Comparison of ENCODE assay signal across 10 cellular contexts in the genomic region with DNA sequence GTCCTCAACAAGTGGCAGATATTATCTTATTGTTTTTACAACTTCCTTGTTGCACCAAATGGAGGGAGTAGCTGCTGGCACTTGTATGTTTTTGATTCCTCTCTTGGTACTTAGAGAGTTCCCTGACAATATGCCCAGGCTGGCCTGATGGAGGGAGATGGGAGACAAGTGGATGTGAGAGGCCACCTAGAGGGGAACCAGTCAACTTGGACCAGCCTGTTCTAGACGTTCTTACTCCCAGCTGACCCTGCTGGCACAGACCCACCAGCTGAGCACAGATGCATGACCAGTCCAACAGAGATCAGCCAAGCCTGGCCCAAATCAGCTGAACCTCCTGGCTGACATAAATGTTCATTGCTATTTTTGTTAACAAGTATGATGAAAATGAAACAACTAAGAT.
DNase-seq lines count a peak whose midpoint lies in the region; ATAC-seq, FAIRE-seq and TF ChIP-seq lines count a peak whose summit lies in the region.
"Had no signal": no experiment of that assay in that cellular context is flagged by ENCODE, and none has a peak within 500 bp of the region (broad histone marks: within the 10 kb centered on the region; RNA-seq: fewer than 3 reads in every experiment).

No MANE protein-coding gene starts in this region.

- H3K27ac ChIP-seq in K562 (ENCODE audit: extremely low read depth, low read depth, low read length) (no peak overlapping the region), Karpas-422 (ENCODE audit: low read length) (no peak overlapping the region)

- no peak overlapping the region for H3K4me2 ChIP-seq in K562 (ENCODE audit: insufficient read depth, low read length)
- no peak overlapping the region for H3K4me2 ChIP-seq in Karpas-422 (ENCODE audit: low read depth, low read length, poor library complexity, severe bottlenecking)

- H3K4me1 ChIP-seq in K562 (replicated peaks in 1 of 2; ENCODE audit: control insufficient read depth in 2 of 2, insufficient read depth in 2 of 2, low read length in 2 of 2) (no peaks in the 10 kb centered on the region), Karpas-422 (ENCODE audit: low read length) (no peaks in the 10 kb centered on the region)

- no peak overlapping the region for H3K27ac Mint-ChIP-seq in activated naive CD8-positive, alpha-beta T cell treated with anti-CD3 and anti-CD28 coated beads, Interleukin-2, amount 50 U/mL, for 24 hours
- no peak overlapping the region for H3K27ac Mint-ChIP-seq in activated CD4-positive, alpha-beta memory T cell treated with anti-CD3 and anti-CD28 coated beads for 36 hours

- no TSS peak for BruUV-seq in K562 (replicated peaks; lab: Mats Ljungman, UMichigan)

- H3K4me1 Mint-ChIP-seq in activated naive CD8-positive, alpha-beta T cell treated with anti-CD3 and anti-CD28 coated beads, Interleukin-2, amount 50 U/mL, for 24 hours, result no peaks in the 10 kb centered on the region
- no peaks in the 10 kb centered on the region for H3K4me1 Mint-ChIP-seq in activated CD4-positive, alpha-beta memory T cell treated with anti-CD3 and anti-CD28 coated beads for 36 hours (ENCODE audit: low read depth)

- H3K9me2 ChIP-seq in Karpas-422 (replicated peaks; ENCODE audit: insufficient read depth, low read length), result no peaks in the 10 kb centered on the region

- 0% methylated on average over 1 of the region's 1 CpG for WGBS in K562 (ENCODE audit: insufficient coverage, low coverage, missing lambda C conversion rate)

- no peak for TF ChIP-seq POLR2A in K562 (conservative IDR thresholded peaks at IDR 0.05)

- in situ Hi-C loops in K562 (cut with MboI), result no loop called here

- no peaks in the 10 kb centered on the region for H3K79me2 ChIP-seq in K562 (ENCODE audit: control insufficient read depth, insufficient read depth, low read length)
- H3K79me2 ChIP-seq in Karpas-422 (ENCODE audit: low read length), result no peaks in the 10 kb centered on the region

- FAIRE-seq in K562 (lab: Jason Lieb, UNC), result no peak
- FAIRE-seq: GM18507 had no signal

- peak; percentile 32; the same call in 1 of the 2 replicates for TF ChIP-seq CTCF in BJ (IDR thresholded peaks at IDR 0.05; ENCODE audit: insufficient read depth, low read depth, low read length)
- 0 out of 6 replicates have a peak, but pooled peaks of 2 of the 3 experiments have one; percentile 11 to 23 for TF ChIP-seq CTCF in K562 (IDR thresholded peaks at IDR 0.05 in 2 of 3, conservative IDR thresholded peaks at IDR 0.05 in 1 of 3; ENCODE audit: insufficient read depth in 2 of 3, low read depth in 1 of 3, low read length in 3 of 3)

- H2AFZ ChIP-seq in K562 (ENCODE audit: low read depth, low read length) (no peak overlapping the region), Karpas-422 (ENCODE audit: low read length) (no peak overlapping the region)

- intact Hi-C loops in K562 (cut with micrococcal nuclease), result no loop called here
- intact Hi-C loops in activated CD4-positive, alpha-beta memory T cell treated with anti-CD3 and anti-CD28 coated beads for 36 hours (cut with micrococcal nuclease), result no loop called here

- CTCF ChIA-PET in BJ (lab: Yijun Ruan, JAX), result interaction anchor here (0.8 to 1.2 kb wide), 5 partner anchors 17 to 65 kb away, joined by 3 to 4 read pairs (median 3); a partner anchor contains a TSS
- CTCF ChIA-PET in K562 (lab: Yijun Ruan, JAX; ENCODE audit: low intra/inter-chr PET ratio), result interaction anchor here (0.5 kb wide), 1 partner anchor 487 kb away, joined by 3 read pairs; no protein-coding TSS in a partner anchor
- CTCF ChIA-PET in activated CD4-positive, alpha-beta memory T cell treated with anti-CD3 and anti-CD28 coated beads for 36 hours (lab: Charles Lee), result no interaction called here

- POLR2A ChIA-PET in BJ (lab: Charles Lee) (no interaction called here), K562 (lab: Yijun Ruan, JAX) (no interaction called here)
- POLR2A ChIA-PET in activated CD4-positive, alpha-beta memory T cell treated with anti-CD3 and anti-CD28 coated beads for 36 hours (lab: Charles Lee), result no interaction called here

- TF ChIP-seq EP300 in K562 (IDR thresholded peaks at IDR 0.05; ENCODE audit: low read length), result no peak

- H3K4me3 ChIP-seq in BJ (ENCODE audit: low read depth, low read length) (no peak overlapping the region), K562 (no peak overlapping the region), Karpas-422 (ENCODE audit: low read length) (no peak overlapping the region)

- H3K9ac ChIP-seq in K562 (ENCODE audit: insufficient read depth in 1 of 2, low read depth in 2 of 2, low read length in 2 of 2) (no peak overlapping the region), Karpas-422 (ENCODE audit: low read length) (no peak overlapping the region)

- H4K20me1 ChIP-seq in K562 (replicated peaks; ENCODE audit: control insufficient read depth, insufficient read depth, low read length) (no peaks in the 10 kb centered on the region), Karpas-422 (ENCODE audit: insufficient read depth, low read depth, low read length) (no peaks in the 10 kb centered on the region)

- H3K9me3 Mint-ChIP-seq in activated naive CD8-positive, alpha-beta T cell treated with anti-CD3 and anti-CD28 coated beads, Interleukin-2, amount 50 U/mL, for 24 hours, result no peaks in the 10 kb centered on the region
- peaks cover 2% of the 10 kb centered on the region for H3K9me3 Mint-ChIP-seq in activated CD4-positive, alpha-beta memory T cell treated with anti-CD3 and anti-CD28 coated beads for 36 hours

- no peak overlapping the region for H3K4me3 Mint-ChIP-seq in activated naive CD8-positive, alpha-beta T cell treated with anti-CD3 and anti-CD28 coated beads, Interleukin-2, amount 50 U/mL, for 24 hours
- H3K4me3 Mint-ChIP-seq in activated CD4-positive, alpha-beta memory T cell treated with anti-CD3 and anti-CD28 coated beads for 36 hours, result no peak overlapping the region

- no peaks in the 10 kb centered on the region for H3K9me1 ChIP-seq in K562 (ENCODE audit: control insufficient read depth, insufficient read depth, low read length)

- no peaks in the 10 kb centered on the region for H3K27me3 Mint-ChIP-seq in activated naive CD8-positive, alpha-beta T cell treated with anti-CD3 and anti-CD28 coated beads, Interleukin-2, amount 50 U/mL, for 24 hours
- H3K27me3 Mint-ChIP-seq in activated CD4-positive, alpha-beta memory T cell treated with anti-CD3 and anti-CD28 coated beads for 36 hours, result peaks cover 7% of the 10 kb centered on the region

- H3K9me3 ChIP-seq in K562 (replicated peaks; ENCODE audit: control insufficient read depth, insufficient read depth, low read depth, low read length) (no peaks in the 10 kb centered on the region), Karpas-422 (ENCODE audit: low read length) (no peaks in the 10 kb centered on the region)

- peak in 1 of 2 experiments; percentile 14; a peak in 1 of 4 replicates for TF ChIP-seq RAD21 in K562 (CRISPR knock-in tag; conservative IDR thresholded peaks at IDR 0.05 in 1 of 2, IDR thresholded peaks at IDR 0.05 in 1 of 2)

- H3K36me3 Mint-ChIP-seq in activated naive CD8-positive, alpha-beta T cell treated with anti-CD3 and anti-CD28 coated beads, Interleukin-2, amount 50 U/mL, for 24 hours (ENCODE audit: low read depth), result no peaks in the 10 kb centered on the region
- no peaks in the 10 kb centered on the region for H3K36me3 Mint-ChIP-seq in activated CD4-positive, alpha-beta memory T cell treated with anti-CD3 and anti-CD28 coated beads for 36 hours

- no peak for DNase-seq in BJ (ENCODE audit: low read depth)
- peak; percentile 36 for DNase-seq in HS-5 (ENCODE audit: low read depth)
- peak in 1 of 4 experiments; percentile 8 for DNase-seq in K562 (ENCODE audit: extremely low read depth in 1 of 4, low spot score in 3 of 4)
- peak; percentile 49 for DNase-seq in left kidney (ENCODE audit: low read depth, low spot score)
- DNase-seq in activated naive CD8-positive, alpha-beta T cell treated with anti-CD3 and anti-CD28 coated beads, Interleukin-2, amount 50 U/mL, for 24 hours, result no peak
- DNase-seq in DMS114 treated with DMSO at 0.1 percent for 48 hours (lab: John Stamatoyannopoulos, UW; ENCODE audit: unreplicated experiment), result no peak
- DNase-seq in activated CD4-positive, alpha-beta memory T cell treated with anti-CD3 and anti-CD28 coated beads for 36 hours, result no peak
- no peak for DNase-seq in Karpas-422
- DNase-seq: KG1 had no signal

- no peaks in the 10 kb centered on the region for H3K36me3 ChIP-seq in BJ (ENCODE audit: control insufficient read depth, insufficient read depth, low read length)
- no peaks in the 10 kb centered on the region for H3K36me3 ChIP-seq in K562 (ENCODE audit: control insufficient read depth, insufficient read depth, low read length)
- no peaks in the 10 kb centered on the region for H3K36me3 ChIP-seq in Karpas-422 (ENCODE audit: insufficient read depth, low read length)

- no peaks in the 10 kb centered on the region for H3K27me3 ChIP-seq in BJ (ENCODE audit: control insufficient read depth, insufficient read depth, low read length)
- H3K27me3 ChIP-seq in K562 (ENCODE audit: control insufficient read depth in 2 of 2, insufficient read depth in 2 of 2, low read length in 2 of 2), result no peaks in the 10 kb centered on the region
- H3K27me3 ChIP-seq in Karpas-422 (ENCODE audit: low read length), result no peaks in the 10 kb centered on the region

- peak; percentile 63 for ATAC-seq in K562
- no peak for ATAC-seq in activated naive CD8-positive, alpha-beta T cell treated with anti-CD3 and anti-CD28 coated beads, Interleukin-2, amount 50 U/mL, for 24 hours

TF ChIP-seq in K562, 482 proteins besides CTCF, POLR2A, EP300 and RAD21 (continues in another document):
- TF ChIP-seq PHB (CRISPR knock-in tag; IDR thresholded peaks at IDR 0.05) (no peak), NCOR1 (IDR thresholded peaks at IDR 0.05) (no peak), GABPB1 (CRISPR knock-in tag; IDR thresholded peaks at IDR 0.05) (no peak)
- TF ChIP-seq, protein P1, sequence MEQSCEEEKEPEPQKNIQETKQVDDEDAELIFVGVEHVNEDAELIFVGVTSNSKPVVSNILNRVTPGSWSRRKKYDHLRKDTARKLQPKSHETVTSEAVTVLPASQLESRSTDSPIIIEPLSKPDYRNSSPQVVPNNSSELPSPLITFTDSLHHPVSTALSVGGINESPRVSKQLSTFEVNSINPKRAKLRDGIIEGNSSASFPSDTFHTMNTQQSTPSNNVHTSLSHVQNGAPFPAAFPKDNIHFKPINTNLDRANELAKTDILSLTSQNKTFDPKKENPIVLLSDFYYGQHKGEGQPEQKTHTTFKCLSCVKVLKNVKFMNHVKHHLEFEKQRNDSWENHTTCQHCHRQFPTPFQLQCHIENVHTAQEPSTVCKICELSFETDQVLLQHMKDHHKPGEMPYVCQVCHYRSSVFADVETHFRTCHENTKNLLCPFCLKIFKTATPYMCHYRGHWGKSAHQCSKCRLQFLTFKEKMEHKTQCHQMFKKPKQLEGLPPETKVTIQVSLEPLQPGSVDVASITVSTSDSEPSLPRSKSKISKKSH (CRISPR knock-in tag; IDR thresholded peaks at IDR 0.05), result no peak

Comparison
In these comparisons a context has a peak if more than half of its experiments do, and no peak if none do; other contexts are left out.
1. DNase-seq: peak in HS-5 (single experiment) and left kidney (single experiment); none in BJ (single experiment), activated naive CD8-positive, alpha-beta T cell treated with anti-CD3 and anti-CD28 coated beads, Interleukin-2, amount 50 U/mL, for 24 hours (single experiment), DMS114 treated with DMSO at 0.1 percent for 48 hours (single experiment), activated CD4-positive, alpha-beta memory T cell treated with anti-CD3 and anti-CD28 coated beads for 36 hours (single experiment) and Karpas-422 (single experiment).